ENCODE assay signal across 5 cellular contexts in genomic region chr9:130338891-130339290, GRCh38.
DNase-seq lines count a peak whose midpoint lies in the region; ATAC-seq, FAIRE-seq and TF ChIP-seq lines count a peak whose summit lies in the region.
"Not testable (repeated sequence)": the region's sequence is repeated elsewhere in the genome, so short reads cannot be mapped to it uniquely, and the experiment has no call there.

No MANE protein-coding gene starts in this region.

- H3K4me1 Mint-ChIP-seq in WTC11, result not testable (repeated sequence)

- TF ChIP-seq CTCF in HEK293 (tag by site-specific recombination; IDR thresholded peaks at IDR 0.05); WTC11 (IDR thresholded peaks at IDR 0.05); K562 (IDR thresholded peaks at IDR 0.05 in 2 of 3, conservative IDR thresholded peaks at IDR 0.05 in 1 of 3; ENCODE audit: insufficient read depth in 2 of 3, low read depth in 1 of 3, low read length in 3 of 3); H1 (IDR thresholded peaks at IDR 0.05; ENCODE audit: control extremely low read depth in 1 of 3, insufficient read depth in 1 of 3, low read depth in 1 of 3, low read length in 3 of 3); HepG2 (CRISPR knock-in tag; IDR thresholded peaks at IDR 0.05): not testable (repeated sequence)

- not testable (repeated sequence) for H3K4me1 ChIP-seq in HEK293 (ENCODE audit: control insufficient read depth, insufficient read depth, low read length); H1 (replicated peaks in 1 of 4; ENCODE audit: control insufficient read depth in 3 of 4, insufficient read depth in 4 of 4, low read length in 3 of 4); HepG2 (ENCODE audit: insufficient read depth, low read length)
- H3K4me1 ChIP-seq in K562 (replicated peaks in 1 of 2; ENCODE audit: control insufficient read depth in 2 of 2, insufficient read depth in 2 of 2, low read length in 2 of 2), result peaks cover 0 to 31% of the 10 kb centered on the region in 2 experiments; a peak in 2 of 5 replicates

- not testable (repeated sequence) for H3K56ac ChIP-seq in H1 (replicated peaks; ENCODE audit: insufficient read length, low read depth, low read length)

- 0 out of 2 replicates have a peak overlapping the region, but pooled peaks have one; percentile 52 for H2BK5ac ChIP-seq in H1 (ENCODE audit: low read depth, low read length)

- H2BK120ac ChIP-seq in H1 (replicated peaks; ENCODE audit: low read depth, low read length), result not testable (repeated sequence)

- not testable (repeated sequence) for H3K4me2 ChIP-seq in K562 (ENCODE audit: insufficient read depth, low read length); H1 (ENCODE audit: insufficient read depth in 1 of 2, low read depth in 2 of 2, low read length in 2 of 2); HepG2 (ENCODE audit: low read depth, low read length)

- not testable (repeated sequence) for H2AK5ac ChIP-seq in H1 (ENCODE audit: low read depth, low read length)

- not testable (repeated sequence) for H3K23ac ChIP-seq in H1 (ENCODE audit: insufficient read length)

- CTCF ChIA-PET in HEK293 (lab: Yijun Ruan, JAX), result interaction anchor here (1.4 kb wide), 1 partner anchor 231 kb away, joined by 7 read pairs; no protein-coding TSS in a partner anchor
- CTCF ChIA-PET in WTC11 (lab: Charles Lee); K562 (lab: Yijun Ruan, JAX; ENCODE audit: low intra/inter-chr PET ratio); HepG2 (lab: Yijun Ruan, JAX; ENCODE audit: low intra/inter-chr PET ratio, low total read pairs): not testable (repeated sequence)
- CTCF ChIA-PET in H1 (lab: Charles Lee; ENCODE audit: partially characterized antibody), result interaction anchor here (5.7 to 6.1 kb wide), 4 partner anchors 12 to 231 kb away, joined by 35 to 63 read pairs (median 49); no protein-coding TSS in a partner anchor

- not testable (repeated sequence) for H4K91ac ChIP-seq in H1 (replicated peaks; ENCODE audit: insufficient read length, low read length)

- POLR2A ChIA-PET in HEK293 (lab: Yijun Ruan, JAX); WTC11 (lab: Charles Lee); H1 (lab: Charles Lee; ENCODE audit: partially characterized antibody); HepG2 (lab: Yijun Ruan, JAX): not testable (repeated sequence)
- POLR2A ChIA-PET in K562 (lab: Yijun Ruan, JAX), result interaction anchor here (0.6 kb wide), 1 partner anchor 613 kb away, joined by 4 read pairs; no protein-coding TSS in a partner anchor

- WGBS in K562 (ENCODE audit: insufficient coverage, low coverage, missing lambda C conversion rate), result 25% methylated on average over 8 of the region's 8 CpGs
- 91% methylated on average over 8 of the region's 8 CpGs; no CpG with 5 or more reads in 1 of the 2 experiments for WGBS in H1 (ENCODE audit: extremely low coverage in 1 of 2, insufficient coverage in 1 of 2, insufficient read length in 1 of 2, insufficient replicate concordance in 2 of 2, low coverage in 1 of 2, low lambda C conversion rate in 2 of 2, missing lambda C conversion rate in 1 of 2), 2 experiments
- 44% methylated on average over 8 of the region's 8 CpGs for WGBS in HepG2 (ENCODE audit: low lambda C conversion rate)

- not testable (repeated sequence) for H3K9me3 Mint-ChIP-seq in WTC11

- not testable (repeated sequence) for H3K9ac ChIP-seq in K562 (ENCODE audit: insufficient read depth in 1 of 2, low read depth in 2 of 2, low read length in 2 of 2); H1 (replicated peaks in 1 of 4; ENCODE audit: extremely low read depth in 1 of 4, low read depth in 3 of 4, low read length in 3 of 4); HepG2 (ENCODE audit: insufficient read depth, low read depth, low read length)

- not testable (repeated sequence) for H4K20me1 ChIP-seq in K562 (replicated peaks; ENCODE audit: control insufficient read depth, insufficient read depth, low read length); H1 (replicated peaks in 1 of 2; ENCODE audit: control insufficient read depth in 1 of 2, insufficient read depth in 2 of 2, low read length in 2 of 2); HepG2 (ENCODE audit: insufficient read depth, low read length)

- H4K8ac ChIP-seq in H1 (ENCODE audit: extremely low read depth, insufficient read depth, low read length), result 0 out of 2 replicates have a peak overlapping the region, but pooled peaks have one; percentile 64

- not testable (repeated sequence) for H2BK15ac ChIP-seq in H1 (ENCODE audit: low read length)

- not testable (repeated sequence) for ATAC-seq in WTC11, K562, HepG2

- not testable (repeated sequence) for FAIRE-seq in K562 (lab: Jason Lieb, UNC); H1 (lab: Jason Lieb, UNC); HepG2 (lab: Jason Lieb, UNC)

- H3K18ac ChIP-seq in H1 (ENCODE audit: extremely low read depth, low read length), result not testable (repeated sequence)

- not testable (repeated sequence) for H3K4ac ChIP-seq in H1 (replicated peaks; ENCODE audit: insufficient read length, low read depth, low read length)

- H3K27ac ChIP-seq in HEK293 (ENCODE audit: extremely low read depth, low read depth, low read length); K562 (ENCODE audit: extremely low read depth, low read depth, low read length); H1 (ENCODE audit: low read depth, low read length); HepG2 (ENCODE audit: extremely low read length, insufficient read depth, low read length): not testable (repeated sequence)

- H3K79me1 ChIP-seq in H1 (ENCODE audit: low read depth, low read length), result not testable (repeated sequence)

- H3K79me2 ChIP-seq in K562 (ENCODE audit: control insufficient read depth, insufficient read depth, low read length); H1 (ENCODE audit: control insufficient read depth in 1 of 2, insufficient read depth in 2 of 2, low read length in 2 of 2); HepG2 (ENCODE audit: insufficient read depth, low read length): not testable (repeated sequence)

- BruUV-seq in K562 (replicated peaks; lab: Mats Ljungman, UMichigan); HepG2 (replicated peaks; lab: Mats Ljungman, UMichigan): not testable (repeated sequence)

- intact Hi-C loops in K562 (cut with micrococcal nuclease); HepG2 (cut with micrococcal nuclease; ENCODE audit: unreplicated experiment): not testable (repeated sequence)

- not testable (repeated sequence) for H3K36me3 Mint-ChIP-seq in WTC11

- not testable (repeated sequence) for H3K36me3 ChIP-seq in HEK293 (ENCODE audit: control insufficient read depth in 2 of 2, insufficient read depth in 1 of 2, low read length in 2 of 2); K562 (ENCODE audit: control insufficient read depth, insufficient read depth, low read length); H1 (ENCODE audit: control insufficient read depth in 2 of 4, insufficient read depth in 4 of 4, low read length in 3 of 4); HepG2 (replicated peaks in 1 of 2; ENCODE audit: control insufficient read depth in 1 of 2, insufficient read depth in 2 of 2, low read length in 2 of 2)

- not testable (repeated sequence) for TF ChIP-seq RAD21 in K562 (CRISPR knock-in tag; conservative IDR thresholded peaks at IDR 0.05 in 1 of 2, IDR thresholded peaks at IDR 0.05 in 1 of 2); H1 (IDR thresholded peaks at IDR 0.05 in 1 of 2, conservative IDR thresholded peaks at IDR 0.05 in 1 of 2; ENCODE audit: low read depth in 2 of 2, low read length in 2 of 2); HepG2 (CRISPR knock-in tag; IDR thresholded peaks at IDR 0.05)

- H3K9me3 ChIP-seq in HEK293 (ENCODE audit: control insufficient read depth, insufficient read depth, low read depth, low read length); K562 (replicated peaks; ENCODE audit: control insufficient read depth, insufficient read depth, low read depth, low read length); H1 (ENCODE audit: insufficient read depth in 2 of 2, low read depth in 1 of 2, low read length in 1 of 2); HepG2 (ENCODE audit: low read length): not testable (repeated sequence)

- H2AFZ ChIP-seq in K562 (ENCODE audit: low read depth, low read length); H1 (ENCODE audit: low read length); HepG2 (ENCODE audit: low read length): not testable (repeated sequence)

- not testable (repeated sequence) for H3K4me3 ChIP-seq in HEK293 (ENCODE audit: low read depth, low read length); K562; H1 (ENCODE audit: extremely low read depth in 1 of 4, insufficient read depth in 2 of 4, low read depth in 3 of 4, low read length in 4 of 4); HepG2 (replicated peaks in 1 of 3; ENCODE audit: insufficient read depth in 1 of 3, low read depth in 2 of 3, low read length in 3 of 3)

- TF ChIP-seq POLR2A in K562 (conservative IDR thresholded peaks at IDR 0.05); H1 (IDR thresholded peaks at IDR 0.05; ENCODE audit: control extremely low read depth in 1 of 2, low read depth in 2 of 2, low read length in 2 of 2); HepG2 (IDR thresholded peaks at IDR 0.05; ENCODE audit: insufficient read depth in 1 of 2, low read depth in 2 of 2, low read length in 2 of 2): not testable (repeated sequence)

- not testable (repeated sequence) for H3K27me3 Mint-ChIP-seq in WTC11 (ENCODE audit: low read depth)

- TF ChIP-seq EP300 in K562 (IDR thresholded peaks at IDR 0.05; ENCODE audit: low read length); H1 (IDR thresholded peaks at IDR 0.05; ENCODE audit: borderline replicate concordance in 1 of 2, low read depth in 2 of 2, low read length in 2 of 2); HepG2 (IDR thresholded peaks at IDR 0.05; ENCODE audit: low read depth in 2 of 2, low read length in 2 of 2); HepG2 (CRISPR knock-in tag; IDR thresholded peaks at IDR 0.05; ENCODE audit: borderline replicate concordance): not testable (repeated sequence)

- H3K23me2 ChIP-seq in H1 (ENCODE audit: low read depth, low read length), result not testable (repeated sequence)

- H2BK20ac ChIP-seq in H1 (ENCODE audit: low read length), result not testable (repeated sequence)

- H3K27me3 ChIP-seq in K562 (ENCODE audit: control insufficient read depth in 2 of 2, insufficient read depth in 2 of 2, low read length in 2 of 2), result peaks cover 0 to 17% of the 10 kb centered on the region in 2 experiments; a peak in 2 of 5 replicates
- H3K27me3 ChIP-seq in H1 (replicated peaks in 1 of 4; ENCODE audit: control insufficient read depth in 3 of 4, extremely low read depth in 1 of 4, insufficient read depth in 3 of 4, low read length in 3 of 4); HepG2 (ENCODE audit: control insufficient read depth in 1 of 2, insufficient read depth in 2 of 2, low read length in 2 of 2): not testable (repeated sequence)

- H3K27ac Mint-ChIP-seq in WTC11, result not testable (repeated sequence)

- DNase-seq in WTC11 (ENCODE audit: low spot score); K562 (ENCODE audit: extremely low read depth in 1 of 4, low spot score in 3 of 4); H1 (ENCODE audit: low read depth in 1 of 2, low spot score in 2 of 2); HepG2 (ENCODE audit: low spot score): not testable (repeated sequence)

- H2BK12ac ChIP-seq in H1 (ENCODE audit: low read depth, low read length), result not testable (repeated sequence)

- not testable (repeated sequence) for H3K4me3 Mint-ChIP-seq in WTC11

- H3K9me1 ChIP-seq in K562 (ENCODE audit: control insufficient read depth, insufficient read depth, low read length), result not testable (repeated sequence)

- not testable (repeated sequence) for H3K14ac ChIP-seq in H1 (ENCODE audit: insufficient read length)

- in situ Hi-C loops in K562 (cut with MboI), result loop anchor here (25.0 kb wide), 1 partner anchor 677 kb away; the partner anchor contains the start of gene PRRX2
- in situ Hi-C loops in HepG2 (cut with HindIII; ENCODE audit: extremely low pct_ligation_motif_present, low pct_unique_long_range_greater_than_20kb), result not testable (repeated sequence)

- not testable (repeated sequence) for H4K5ac ChIP-seq in H1 (ENCODE audit: insufficient read length, low read depth, low read length)
